26 cellular contexts compared by ENCODE assay signal in the genomic region with DNA sequence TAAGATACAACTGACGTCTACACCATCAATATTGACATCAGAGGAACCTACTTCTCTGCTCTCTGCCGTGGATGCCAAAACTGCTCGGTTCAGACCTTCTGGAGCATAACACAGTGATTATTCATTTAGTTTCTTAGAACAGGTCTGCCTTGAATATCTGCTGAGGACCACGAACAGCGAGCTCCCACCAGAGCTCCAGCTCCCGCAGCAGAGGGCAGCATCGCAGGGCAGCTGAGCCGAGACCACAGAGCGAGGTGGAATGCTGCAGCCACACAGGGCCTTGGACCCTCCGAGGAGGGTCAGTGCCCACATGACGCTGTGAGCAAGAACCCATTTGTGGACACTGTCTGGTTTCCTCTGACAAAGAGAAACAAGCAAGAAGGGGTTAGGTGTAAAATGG. TPM values are rescaled to one million over a fixed set of nuclear protein-coding genes. Genes with fewer than 3 reads are reported as not detected.
DNase-seq lines count a peak whose midpoint lies in the region; ATAC-seq and TF ChIP-seq lines count a peak whose summit lies in the region.
"Had no signal": no experiment of that assay in that cellular context is flagged by ENCODE, and none has a peak within 500 bp of the region (broad histone marks: within the 10 kb centered on the region; RNA-seq: fewer than 3 reads in every experiment).

No MANE protein-coding gene starts in this region.

- H3K36me3 ChIP-seq in neuronal stem cell (replicated peaks in 1 of 2; ENCODE audit: control insufficient read depth in 2 of 2, insufficient read depth in 2 of 2, low read length in 2 of 2): no peaks in the 10 kb centered on the region
- H3K36me3 ChIP-seq: MG63 had no signal

- H4K91ac ChIP-seq in H9 (ENCODE audit: insufficient read length, low read depth, low read length) (no peak overlapping the region), neuronal stem cell (ENCODE audit: low read depth, low read length, poor library complexity) (no peak overlapping the region)

- H3K9me3 ChIP-seq in H9 (ENCODE audit: control insufficient read depth, low read depth, low read length): no peaks in the 10 kb centered on the region
- peaks cover 0 to 4% of the 10 kb centered on the region in 2 donors for H3K9me3 ChIP-seq in neuronal stem cell (replicated peaks in 1 of 2; ENCODE audit: control insufficient read depth in 2 of 2, insufficient read depth in 1 of 2, low read depth in 1 of 2, low read length in 2 of 2)
- H3K9me3 ChIP-seq: MG63 had no signal

- H3K4me1 ChIP-seq in H9 (ENCODE audit: insufficient read depth, low read length): peaks cover 9% of the 10 kb centered on the region
- H3K4me1 ChIP-seq in neuronal stem cell (ENCODE audit: control insufficient read depth in 2 of 2, insufficient read depth in 1 of 2, low read depth in 1 of 2, low read length in 2 of 2): peaks cover 0 to 11% of the 10 kb centered on the region in 2 donors

- H3K4me1 Mint-ChIP-seq in H9: peaks cover 32 to 56% of the 10 kb centered on the region in 2 experiments
- H3K4me1 Mint-ChIP-seq: CD14-positive monocyte, IgD-negative memory B cell had no signal

- no peaks in the 10 kb centered on the region for H4K20me1 ChIP-seq in H9 (ENCODE audit: control insufficient read depth, insufficient read depth, insufficient read length)

- H3K4me3 ChIP-seq in coronary artery (no peak overlapping the region), neuronal stem cell (ENCODE audit: low read length in 2 of 2) (no peak overlapping the region)
- H3K4me3 ChIP-seq: MG63, SK-N-MC had no signal

- no peak overlapping the region for H3K9ac ChIP-seq in H9 (ENCODE audit: extremely low read depth, insufficient read length, low read length)
- H3K9ac ChIP-seq in neuronal stem cell (ENCODE audit: low read depth, low read length, poor library complexity): peak overlapping the region; percentile 66

- no peak overlapping the region for H3T11ph ChIP-seq in H9 (ENCODE audit: low read length)

- H4K5ac ChIP-seq in H9 (ENCODE audit: insufficient read length, low read depth, low read length): no peak overlapping the region

- peak; percentile 35 for DNase-seq in H9
- DNase-seq in coronary artery (ENCODE audit: low spot score): peak; percentile 29
- no peak for DNase-seq in neuronal stem cell (ENCODE audit: low spot score)
- no peak for DNase-seq in AML-193 (lab: John Stamatoyannopoulos, UW)
- no peak for DNase-seq in NCI-H2107 treated with DMSO at 0.1 percent for 48 hours (lab: John Stamatoyannopoulos, UW; ENCODE audit: unreplicated experiment)
- DNase-seq: DMS79 treated with DMSO at 0.1 percent for 48 hours; H7; Kasumi-1; MG63; NCI-H1048; NCI-H1436 treated with DMSO at 0.1 percent for 48 hours; NCI-H2029; NCI-H2171 treated with DMSO at 0.1 percent for 48 hours; NCI-H446; NCI-H526 treated with DMSO at 0.1 percent for 48 hours; NK-92 treated with Interleukin-12 subunit alpha and Interleukin-12 subunit beta, amount 100 ng/mL, for 24 hours; SHP77 had no signal

- no peak overlapping the region for H3K23ac ChIP-seq in H9 (ENCODE audit: insufficient read length, low read depth, low read length)
- no peak overlapping the region for H3K23ac ChIP-seq in neuronal stem cell (ENCODE audit: low read depth, low read length, poor library complexity)

- H3K4ac ChIP-seq in H9 (ENCODE audit: low read depth, low read length) (no peak overlapping the region), neuronal stem cell (ENCODE audit: low read length) (no peak overlapping the region)

- no CpG with 5 or more reads among the region's 11 CpGs for WGBS in H9 (ENCODE audit: extremely low coverage, insufficient read length, low lambda C conversion rate)
- WGBS in neuronal stem cell (ENCODE audit: extremely low coverage in 2 of 2, insufficient read length in 2 of 2, insufficient replicate concordance in 1 of 2), 2 donors: no CpG with 5 or more reads among the region's 11 CpGs

- peaks cover 21% of the 10 kb centered on the region for H3K27me3 Mint-ChIP-seq in H9 (ENCODE audit: low read depth)

- TF ChIP-seq CTCF in 22Rv1 (IDR thresholded peaks at IDR 0.05) (peak; percentile 15; the same call in 1 of the 2 replicates), H9 (conservative IDR thresholded peaks at IDR 0.05) (no peak), coronary artery (IDR thresholded peaks at IDR 0.05) (no peak)

- no peaks in the 10 kb centered on the region for H3K79me2 ChIP-seq in H9 (ENCODE audit: insufficient read depth, low read length)

- no peak overlapping the region for H3K56ac ChIP-seq in H9 (ENCODE audit: insufficient read length, low read depth, low read length)

- H3K14ac ChIP-seq in H9 (ENCODE audit: insufficient read depth, low read length): no peak overlapping the region
- H3K14ac ChIP-seq in neuronal stem cell (ENCODE audit: low read length): no peak overlapping the region

- H2AK5ac ChIP-seq in H9 (ENCODE audit: insufficient read length, low read length) (no peak overlapping the region), neuronal stem cell (ENCODE audit: low read depth, low read length) (no peak overlapping the region)

- H2BK5ac ChIP-seq in H9 (ENCODE audit: insufficient read length, low read length): no peak overlapping the region
- H2BK5ac ChIP-seq in neuronal stem cell (ENCODE audit: low read length): no peak overlapping the region

- H3K79me1 ChIP-seq in H9 (ENCODE audit: insufficient read depth, low read depth, low read length, poor library complexity, severe bottlenecking) (no peaks in the 10 kb centered on the region), neuronal stem cell (ENCODE audit: low read depth, low read length) (no peaks in the 10 kb centered on the region)

- no peak for ATAC-seq in GM21717 (IDR thresholded peaks at IDR 0.05; ENCODE audit: unreplicated experiment)

- no peak overlapping the region for H2BK12ac ChIP-seq in H9 (ENCODE audit: insufficient read length, low read depth, low read length)
- no peak overlapping the region for H2BK12ac ChIP-seq in neuronal stem cell (ENCODE audit: low read length)

- H2BK120ac ChIP-seq in H9 (ENCODE audit: low read depth, low read length, poor library complexity, severe bottlenecking): no peak overlapping the region
- no peak overlapping the region for H2BK120ac ChIP-seq in neuronal stem cell (ENCODE audit: low read depth, low read length)

- no peak overlapping the region for H2AFZ ChIP-seq in H9 (ENCODE audit: low read length)
- H2AFZ ChIP-seq in neuronal stem cell (ENCODE audit: low read length): no peak overlapping the region

- H3K4me3 Mint-ChIP-seq in H9: no peak overlapping the region
- H3K4me3 Mint-ChIP-seq: CD14-positive monocyte had no signal

- H2BK15ac ChIP-seq in H9 (ENCODE audit: low read depth, low read length) (no peak overlapping the region), neuronal stem cell (ENCODE audit: low read length) (no peak overlapping the region)

- no peak overlapping the region for H3K27ac Mint-ChIP-seq in H9
- H3K27ac Mint-ChIP-seq: CD14-positive monocyte, IgD-negative memory B cell had no signal

- H4K8ac ChIP-seq in H9 (replicated peaks; ENCODE audit: insufficient read length, low read depth, low read length): no peak overlapping the region
- H4K8ac ChIP-seq in neuronal stem cell (ENCODE audit: low read depth, low read length): no peak overlapping the region

- H3K27me3 ChIP-seq in H9 (ENCODE audit: insufficient read depth, low read length) (peaks cover 2% of the 10 kb centered on the region; the same call in 1 of the 2 replicates), neuronal stem cell (ENCODE audit: control insufficient read depth in 3 of 3, insufficient read depth in 3 of 3, low read depth in 1 of 3, low read length in 3 of 3) (peaks cover 0 to 35% (median 3%) of the 10 kb centered on the region in 3 experiments)

- H3K18ac ChIP-seq in H9 (ENCODE audit: insufficient read length, low read depth, low read length): no peak overlapping the region
- no peak overlapping the region for H3K18ac ChIP-seq in neuronal stem cell (ENCODE audit: low read length)

- H3K23me2 ChIP-seq in H9 (ENCODE audit: insufficient read length, low read depth, low read length, poor library complexity, severe bottlenecking): no peaks in the 10 kb centered on the region

- H3K4me2 ChIP-seq in H9 (ENCODE audit: insufficient read depth, insufficient read length, low read length) (no peak overlapping the region), neuronal stem cell (ENCODE audit: insufficient read depth, low read length, poor library complexity, severe bottlenecking) (no peak overlapping the region)

- H3K36me3 Mint-ChIP-seq in H9 (ENCODE audit: insufficient read depth in 1 of 3, low read depth in 3 of 3): peaks cover 2 to 25% (median 24%) of the 10 kb centered on the region in 3 experiments; a peak in 5 of 7 replicates
- H3K36me3 Mint-ChIP-seq: CD14-positive monocyte, IgD-negative memory B cell had no signal

- peaks cover 6 to 12% of the 10 kb centered on the region in 2 experiments for H3K9me3 Mint-ChIP-seq in H9

- H2BK20ac ChIP-seq in H9 (ENCODE audit: low read depth, low read length, poor library complexity, severe bottlenecking): no peak overlapping the region

- H3K27ac ChIP-seq in 22Rv1 (no peak overlapping the region), H9 (ENCODE audit: insufficient read length, low read depth, low read length) (no peak overlapping the region), coronary artery (no peak overlapping the region), neuronal stem cell (replicated peaks; ENCODE audit: low read length) (no peak overlapping the region)
- H3K27ac ChIP-seq: HL-60, SK-N-MC had no signal

RNA-seq across cellular contexts. Expression of a gene that starts 6.8 kb away (rescaled TPM):
- total RNA-seq in H9 (2021): 1.5 and 1.6 TPM in 2 replicates
- polyA plus RNA-seq in neuronal stem cell (2013, experiment 1 of 2): 2.8 TPM
- 2.6 TPM for polyA plus RNA-seq in neuronal stem cell (2013, experiment 2 of 2)
- total RNA-seq: G401, HT1080, OCI-LY7 had no signal
- polyA plus RNA-seq: CD14-positive monocyte, IgD-negative memory B cell had no signal

Comparison
In these comparisons a context has a peak if more than half of its experiments do, and no peak if none do; other contexts are left out.
1. DNase-seq: peak in H9 (single experiment) and coronary artery (single experiment); none in neuronal stem cell (single experiment), AML-193 (0 of 2) and NCI-H2107 treated with DMSO at 0.1 percent for 48 hours (single experiment).